ENCODE assay signal across 13 cellular contexts in genomic region chr4:102543030-102543505, GRCh38. TPM values are rescaled to one million over a fixed set of nuclear protein-coding genes. Genes with fewer than 3 reads are reported as not detected.
DNase-seq lines count a peak whose midpoint lies in the region; ATAC-seq and TF ChIP-seq lines count a peak whose summit lies in the region.
"Had no signal": no experiment of that assay in that cellular context is flagged by ENCODE, and none has a peak within 500 bp of the region (broad histone marks: within the 10 kb centered on the region; RNA-seq: fewer than 3 reads in every experiment).

No MANE protein-coding gene starts in this region.

- no peak overlapping the region for H3K4me3 Mint-ChIP-seq in activated B cell treated with CpG ODN at 0.5 μM for 24 hours
- H3K4me3 Mint-ChIP-seq: GM23338 had no signal

- POLR2A ChIA-PET in activated B cell treated with CpG ODN at 0.5 μM for 24 hours (lab: Charles Lee): interaction anchor here (0.8 to 1.2 kb wide), 3 partner anchors 21 to 217 kb away, joined by 3 read pairs; partner anchors contain the start of gene MANBA

- CTCF ChIA-PET in activated B cell treated with CpG ODN at 0.5 μM for 24 hours (lab: Charles Lee): interaction anchor here (1.4 to 2.0 kb wide), 2 partner anchors 9 to 466 kb away, joined by 3 to 4 read pairs; no protein-coding TSS in a partner anchor

- DNase-seq in activated B cell treated with CpG ODN at 0.5 μM for 24 hours (no peak), HuH-7 (ENCODE audit: low spot score) (no peak), SIG-M5 treated with dmso at 0.1 percent for 504 hours (lab: John Stamatoyannopoulos, UW; ENCODE audit: unreplicated experiment) (no peak), NCI-H446 treated with DMSO at 0.1 percent for 48 hours (lab: John Stamatoyannopoulos, UW) (no peak)
- DNase-seq: activated CD4-positive, alpha-beta T cell treated with anti-CD3 and anti-CD28 coated beads, Interleukin-2, amount 50 U/mL, for 48 hours; left lung; sigmoid colon had no signal

- no peak for TF ChIP-seq CTCF in activated B cell treated with CpG ODN at 0.5 μM for 24 hours (IDR thresholded peaks at IDR 0.05)

- H3K27ac Mint-ChIP-seq in activated B cell treated with CpG ODN at 0.5 μM for 24 hours: peak overlapping the region; percentile 51
- H3K27ac Mint-ChIP-seq: GM23338 had no signal

- ATAC-seq in GM18502 (IDR thresholded peaks at IDR 0.05; ENCODE audit: poor library complexity, unreplicated experiment) (peak; percentile 61), GM19468 (IDR thresholded peaks at IDR 0.05; ENCODE audit: extremely low read depth, unreplicated experiment) (peak; percentile 86), HG03039 (IDR thresholded peaks at IDR 0.05; ENCODE audit: unreplicated experiment) (peak; percentile 65), activated B cell treated with CpG ODN at 0.5 μM for 24 hours (ENCODE audit: low read depth) (no peak)
- no peak for ATAC-seq in activated CD4-positive, CD25-positive, alpha-beta regulatory T cell treated with anti-CD3 and anti-CD28 coated beads, Interleukin-2, amount 50 U/mL, for 24 hours
- ATAC-seq: GM23338, left lung, Panc1 had no signal

- intact Hi-C loops in activated B cell treated with CpG ODN at 0.5 μM for 24 hours (cut with micrococcal nuclease): loop anchor here (1.0 kb wide), 1 partner anchor 8 kb away; no protein-coding TSS in a partner anchor

- H3K9me3 Mint-ChIP-seq in activated B cell treated with CpG ODN at 0.5 μM for 24 hours: no peaks in the 10 kb centered on the region
- H3K9me3 Mint-ChIP-seq: GM23338 had no signal

- H3K27me3 Mint-ChIP-seq in activated B cell treated with CpG ODN at 0.5 μM for 24 hours: no peaks in the 10 kb centered on the region

- H3K4me1 Mint-ChIP-seq in activated B cell treated with CpG ODN at 0.5 μM for 24 hours: peaks cover 36% of the 10 kb centered on the region
- H3K4me1 Mint-ChIP-seq: GM23338 had no signal

- peaks cover 87% of the 10 kb centered on the region for H3K36me3 Mint-ChIP-seq in activated B cell treated with CpG ODN at 0.5 μM for 24 hours (ENCODE audit: low read depth)

RNA-seq across cellular contexts. Expression of gene NFKB1, which starts 41.9 kb away (rescaled TPM):
- 274 and 308 TPM in 2 replicates for total RNA-seq in activated B cell treated with CpG ODN at 0.5 μM for 24 hours

Comparison
In these comparisons a context has a peak if more than half of its experiments do, and no peak if none do; other contexts are left out.
1. ATAC-seq: peak in GM18502 (single experiment), GM19468 (single experiment) and HG03039 (single experiment); none in activated B cell treated with CpG ODN at 0.5 μM for 24 hours (single experiment) and activated CD4-positive, CD25-positive, alpha-beta regulatory T cell treated with anti-CD3 and anti-CD28 coated beads, Interleukin-2, amount 50 U/mL, for 24 hours (0 of 2).